Comparison of ENCODE assay signal across 29 cellular contexts in the genomic region with DNA sequence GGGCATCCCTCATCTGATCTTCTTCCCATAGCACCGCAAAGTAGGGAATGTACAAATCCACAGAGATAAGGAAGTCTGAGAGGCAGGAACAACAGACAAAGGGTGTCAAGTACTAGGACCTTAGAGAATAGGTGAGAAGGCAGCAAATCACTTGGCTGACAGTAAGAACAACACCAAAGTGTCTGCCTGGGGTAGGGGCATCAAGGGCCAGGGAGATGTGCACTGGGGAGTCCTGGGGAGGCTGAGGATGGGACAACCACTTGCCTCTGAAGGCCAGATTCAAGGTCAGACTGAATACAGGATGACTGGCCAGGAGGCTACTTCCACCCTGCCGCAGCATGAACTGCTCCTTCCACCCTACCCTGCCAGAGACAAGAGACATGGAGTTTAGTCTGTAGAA.
A peak's percentile ranks its signal among the peaks of the same experiment; 100 is the strongest.
DNase-seq lines count a peak whose midpoint lies in the region; ATAC-seq, FAIRE-seq and TF ChIP-seq lines count a peak whose summit lies in the region.
"Had no signal": no experiment of that assay in that cellular context is flagged by ENCODE, and none has a peak within 500 bp of the region (broad histone marks: within the 10 kb centered on the region; RNA-seq: fewer than 3 reads in every experiment).

No MANE protein-coding gene starts in this region.

- H3K27me3 ChIP-seq in bronchial epithelial cell (ENCODE audit: control insufficient read depth, insufficient read depth, low read length) (no peaks in the 10 kb centered on the region), osteoblast (ENCODE audit: insufficient read depth, low read length) (no peaks in the 10 kb centered on the region)
- H3K27me3 ChIP-seq: BE2C, MG63, SJCRH30 had no signal

- no peak overlapping the region for H3K4me2 ChIP-seq in osteoblast (ENCODE audit: insufficient read depth, low read length)
- H3K4me2 ChIP-seq: GM23338, PC-9 had no signal

- POLR2A ChIA-PET in activated CD4-positive, alpha-beta T cell treated with anti-CD3 and anti-CD28 coated beads for 36 hours (lab: Charles Lee) = interaction anchor here (0.6 kb wide), 1 partner anchor 1317 kb away, joined by 3 read pairs; no protein-coding TSS in a partner anchor
- POLR2A ChIA-PET in activated naive CD8-positive, alpha-beta T cell treated with anti-CD3 and anti-CD28 coated beads, Interleukin-2, amount 10 ng/mL, durations not matched to agents 7 days and 5 days (lab: Charles Lee) = interaction anchor here (1.4 kb wide), 1 partner anchor 13 kb away, joined by 3 read pairs; no protein-coding TSS in a partner anchor

- no peaks in the 10 kb centered on the region for H4K20me1 ChIP-seq in osteoblast (ENCODE audit: insufficient read depth, low read length)

- peaks cover 19% of the 10 kb centered on the region for H3K36me3 Mint-ChIP-seq in activated CD4-positive, alpha-beta T cell treated with anti-CD3 and anti-CD28 coated beads for 36 hours (ENCODE audit: low read depth)
- H3K36me3 Mint-ChIP-seq in activated CD4-positive, alpha-beta T cell treated with anti-CD3 and anti-CD28 coated beads, Interleukin-2, amount 10 ng/mL, durations not matched to agents 24 days and 14 days (ENCODE audit: low read depth) = no peaks in the 10 kb centered on the region
- H3K36me3 Mint-ChIP-seq in activated naive CD8-positive, alpha-beta T cell treated with anti-CD3 and anti-CD28 coated beads, Interleukin-2, amount 10 ng/mL, durations not matched to agents 7 days and 5 days = no peaks in the 10 kb centered on the region
- H3K36me3 Mint-ChIP-seq in activated naive CD8-positive, alpha-beta T cell treated with anti-CD3 and anti-CD28 coated beads, Interleukin-2, amount 50 U/mL, for 24 hours (ENCODE audit: low read depth) = no peaks in the 10 kb centered on the region
- H3K36me3 Mint-ChIP-seq: CD14-positive monocyte had no signal

- CTCF ChIA-PET in activated CD4-positive, alpha-beta T cell treated with anti-CD3 and anti-CD28 coated beads for 36 hours (lab: Charles Lee) = interaction anchor here (0.8 to 2.2 kb wide), 3 partner anchors 21 to 62 kb away, joined by 3 to 9 read pairs (median 4); no protein-coding TSS in a partner anchor

- H3K36me3 ChIP-seq in bronchial epithelial cell (ENCODE audit: control insufficient read depth, insufficient read depth, low read length) (no peaks in the 10 kb centered on the region), osteoblast (ENCODE audit: insufficient read depth, low read length) (no peaks in the 10 kb centered on the region)
- H3K36me3 ChIP-seq: BE2C, MG63, SJCRH30 had no signal

- peaks cover 85% of the 10 kb centered on the region for H3K4me1 Mint-ChIP-seq in activated CD4-positive, alpha-beta T cell treated with anti-CD3 and anti-CD28 coated beads for 36 hours
- peaks cover 58% of the 10 kb centered on the region for H3K4me1 Mint-ChIP-seq in activated CD4-positive, alpha-beta T cell treated with anti-CD3 and anti-CD28 coated beads, Interleukin-2, amount 10 ng/mL, durations not matched to agents 24 days and 14 days
- peaks cover 41% of the 10 kb centered on the region for H3K4me1 Mint-ChIP-seq in activated naive CD8-positive, alpha-beta T cell treated with anti-CD3 and anti-CD28 coated beads, Interleukin-2, amount 10 ng/mL, durations not matched to agents 7 days and 5 days
- peaks cover 69% of the 10 kb centered on the region for H3K4me1 Mint-ChIP-seq in activated naive CD8-positive, alpha-beta T cell treated with anti-CD3 and anti-CD28 coated beads, Interleukin-2, amount 50 U/mL, for 24 hours
- H3K4me1 Mint-ChIP-seq: CD14-positive monocyte had no signal

- no peak overlapping the region for H2AFZ ChIP-seq in osteoblast (ENCODE audit: low read length)
- H2AFZ ChIP-seq: GM23338, PC-9 had no signal

- intact Hi-C loops in activated CD4-positive, alpha-beta T cell treated with anti-CD3 and anti-CD28 coated beads for 36 hours (cut with DNase I, micrococcal nuclease) = loop anchor here (5.0 to 10.0 kb wide), 4 partner anchors 254 to 774 kb away; no protein-coding TSS in a partner anchor
- intact Hi-C loops in activated CD4-positive, alpha-beta T cell treated with anti-CD3 and anti-CD28 coated beads, Interleukin-2, amount 10 ng/mL, durations not matched to agents 24 days and 14 days (cut with micrococcal nuclease) = loop anchor here (1.0 kb wide), 1 partner anchor 12 kb away; no protein-coding TSS in a partner anchor

- H3K27ac ChIP-seq in osteoblast (ENCODE audit: low read depth, low read length) = no peak overlapping the region
- H3K27ac ChIP-seq: PC-9, SJCRH30 had no signal

- H3K4me3 ChIP-seq in bronchial epithelial cell (ENCODE audit: low read depth, low read length) = no peak overlapping the region
- no peak overlapping the region for H3K4me3 ChIP-seq in osteoblast (ENCODE audit: insufficient read depth, low read length)
- H3K4me3 ChIP-seq: GM23338, MG63, PC-9, SJCRH30 had no signal

- H3K27ac Mint-ChIP-seq in activated CD4-positive, alpha-beta T cell treated with anti-CD3 and anti-CD28 coated beads for 36 hours = peak overlapping the region; percentile 98
- no peak overlapping the region for H3K27ac Mint-ChIP-seq in activated CD4-positive, alpha-beta T cell treated with anti-CD3 and anti-CD28 coated beads, Interleukin-2, amount 10 ng/mL, durations not matched to agents 24 days and 14 days
- H3K27ac Mint-ChIP-seq in activated naive CD8-positive, alpha-beta T cell treated with anti-CD3 and anti-CD28 coated beads, Interleukin-2, amount 10 ng/mL, durations not matched to agents 7 days and 5 days = peak overlapping the region; percentile 37
- no peak overlapping the region for H3K27ac Mint-ChIP-seq in activated naive CD8-positive, alpha-beta T cell treated with anti-CD3 and anti-CD28 coated beads, Interleukin-2, amount 50 U/mL, for 24 hours
- H3K27ac Mint-ChIP-seq: CD14-positive monocyte, GM23338 had no signal

- ATAC-seq in activated CD4-positive, alpha-beta T cell treated with anti-CD3 and anti-CD28 coated beads for 36 hours = no peak
- no peak for ATAC-seq in activated naive CD8-positive, alpha-beta T cell treated with anti-CD3 and anti-CD28 coated beads, Interleukin-2, amount 10 ng/mL, durations not matched to agents 7 days and 5 days (ENCODE audit: low read depth)
- ATAC-seq in activated naive CD8-positive, alpha-beta T cell treated with anti-CD3 and anti-CD28 coated beads, Interleukin-2, amount 50 U/mL, for 24 hours = no peak
- ATAC-seq in GM21529 (IDR thresholded peaks at IDR 0.05; ENCODE audit: unreplicated experiment) = no peak
- ATAC-seq: GM23338, Right ventricle myocardium inferior had no signal

- no peaks in the 10 kb centered on the region for H3K79me2 ChIP-seq in osteoblast (ENCODE audit: insufficient read depth, low read length)

- no peaks in the 10 kb centered on the region for H3K27me3 Mint-ChIP-seq in activated CD4-positive, alpha-beta T cell treated with anti-CD3 and anti-CD28 coated beads for 36 hours
- H3K27me3 Mint-ChIP-seq in activated CD4-positive, alpha-beta T cell treated with anti-CD3 and anti-CD28 coated beads, Interleukin-2, amount 10 ng/mL, durations not matched to agents 24 days and 14 days = no peaks in the 10 kb centered on the region
- H3K27me3 Mint-ChIP-seq in activated naive CD8-positive, alpha-beta T cell treated with anti-CD3 and anti-CD28 coated beads, Interleukin-2, amount 10 ng/mL, durations not matched to agents 7 days and 5 days = no peaks in the 10 kb centered on the region
- H3K27me3 Mint-ChIP-seq in activated naive CD8-positive, alpha-beta T cell treated with anti-CD3 and anti-CD28 coated beads, Interleukin-2, amount 50 U/mL, for 24 hours = no peaks in the 10 kb centered on the region

- no peak overlapping the region for H3K4me3 Mint-ChIP-seq in activated CD4-positive, alpha-beta T cell treated with anti-CD3 and anti-CD28 coated beads for 36 hours
- no peak overlapping the region for H3K4me3 Mint-ChIP-seq in activated CD4-positive, alpha-beta T cell treated with anti-CD3 and anti-CD28 coated beads, Interleukin-2, amount 10 ng/mL, durations not matched to agents 24 days and 14 days
- no peak overlapping the region for H3K4me3 Mint-ChIP-seq in activated naive CD8-positive, alpha-beta T cell treated with anti-CD3 and anti-CD28 coated beads, Interleukin-2, amount 10 ng/mL, durations not matched to agents 7 days and 5 days
- H3K4me3 Mint-ChIP-seq in activated naive CD8-positive, alpha-beta T cell treated with anti-CD3 and anti-CD28 coated beads, Interleukin-2, amount 50 U/mL, for 24 hours = no peak overlapping the region
- H3K4me3 Mint-ChIP-seq: CD14-positive monocyte, GM23338, H9 had no signal

- TF ChIP-seq CTCF in bronchial epithelial cell (IDR thresholded peaks at IDR 0.05; ENCODE audit: insufficient read depth, low read length, severe bottlenecking) (no peak), osteoblast (IDR thresholded peaks at IDR 0.05; ENCODE audit: extremely low read depth, low read depth, low read length) (no peak)

- H3K9me3 Mint-ChIP-seq in activated CD4-positive, alpha-beta T cell treated with anti-CD3 and anti-CD28 coated beads for 36 hours (ENCODE audit: low read depth) = peaks cover 4% of the 10 kb centered on the region
- peaks cover 3% of the 10 kb centered on the region for H3K9me3 Mint-ChIP-seq in activated CD4-positive, alpha-beta T cell treated with anti-CD3 and anti-CD28 coated beads, Interleukin-2, amount 10 ng/mL, durations not matched to agents 24 days and 14 days
- H3K9me3 Mint-ChIP-seq in activated naive CD8-positive, alpha-beta T cell treated with anti-CD3 and anti-CD28 coated beads, Interleukin-2, amount 10 ng/mL, durations not matched to agents 7 days and 5 days = no peaks in the 10 kb centered on the region
- peaks cover 5% of the 10 kb centered on the region for H3K9me3 Mint-ChIP-seq in activated naive CD8-positive, alpha-beta T cell treated with anti-CD3 and anti-CD28 coated beads, Interleukin-2, amount 50 U/mL, for 24 hours

- peaks cover 2% of the 10 kb centered on the region for H3K9me3 ChIP-seq in osteoblast (ENCODE audit: low read depth, low read length)
- H3K9me3 ChIP-seq: BE2C, MG63, SJCRH30 had no signal

- DNase-seq in activated CD4-positive, alpha-beta T cell treated with anti-CD3 and anti-CD28 coated beads for 36 hours = no peak
- no peak for DNase-seq in activated CD4-positive, alpha-beta T cell treated with anti-CD3 and anti-CD28 coated beads, Interleukin-2, amount 10 ng/mL, durations not matched to agents 24 days and 14 days
- no peak for DNase-seq in activated naive CD8-positive, alpha-beta T cell treated with anti-CD3 and anti-CD28 coated beads, Interleukin-2, amount 10 ng/mL, durations not matched to agents 7 days and 5 days
- DNase-seq in activated naive CD8-positive, alpha-beta T cell treated with anti-CD3 and anti-CD28 coated beads, Interleukin-2, amount 50 U/mL, for 24 hours = no peak
- no peak for DNase-seq in bronchial epithelial cell (ENCODE audit: low read depth)
- DNase-seq in osteoblast (ENCODE audit: insufficient read length, low spot score, missing footprints) = peak; percentile 36
- no peak for DNase-seq in inferior parietal cortex (ENCODE audit: extremely low spot score)
- DNase-seq: 8988T; ACHN; BE2C; COR-L47; DMS53; H9; KBM-7; MG63; NCI-H1105 treated with DMSO at 0.1 percent for 48 hours; NCI-H146; NCI-H2029; NCI-H446; NCI-H524 treated with DMSO at 0.1 percent for 48 hours; NCI-H774; NK-92 treated with Interleukin-12 subunit alpha and Interleukin-12 subunit beta, amount 100 ng/mL, for 24 hours; PC-9; SJCRH30 had no signal

- FAIRE-seq in bronchial epithelial cell (lab: Jason Lieb, UNC) = peak; percentile 79
- FAIRE-seq: G401.6 had no signal

- no peaks in the 10 kb centered on the region for H3K4me1 ChIP-seq in osteoblast (ENCODE audit: insufficient read depth, low read length)
- H3K4me1 ChIP-seq: BE2C, SJCRH30 had no signal

Comparison
In these comparisons a context has a peak if more than half of its experiments do, and no peak if none do; other contexts are left out.
1. H3K27ac Mint-ChIP-seq: peak in activated CD4-positive, alpha-beta T cell treated with anti-CD3 and anti-CD28 coated beads for 36 hours (single experiment) and activated naive CD8-positive, alpha-beta T cell treated with anti-CD3 and anti-CD28 coated beads, Interleukin-2, amount 10 ng/mL, durations not matched to agents 7 days and 5 days (single experiment); none in activated CD4-positive, alpha-beta T cell treated with anti-CD3 and anti-CD28 coated beads, Interleukin-2, amount 10 ng/mL, durations not matched to agents 24 days and 14 days (single experiment) and activated naive CD8-positive, alpha-beta T cell treated with anti-CD3 and anti-CD28 coated beads, Interleukin-2, amount 50 U/mL, for 24 hours (single experiment).